In the genomic region with DNA sequence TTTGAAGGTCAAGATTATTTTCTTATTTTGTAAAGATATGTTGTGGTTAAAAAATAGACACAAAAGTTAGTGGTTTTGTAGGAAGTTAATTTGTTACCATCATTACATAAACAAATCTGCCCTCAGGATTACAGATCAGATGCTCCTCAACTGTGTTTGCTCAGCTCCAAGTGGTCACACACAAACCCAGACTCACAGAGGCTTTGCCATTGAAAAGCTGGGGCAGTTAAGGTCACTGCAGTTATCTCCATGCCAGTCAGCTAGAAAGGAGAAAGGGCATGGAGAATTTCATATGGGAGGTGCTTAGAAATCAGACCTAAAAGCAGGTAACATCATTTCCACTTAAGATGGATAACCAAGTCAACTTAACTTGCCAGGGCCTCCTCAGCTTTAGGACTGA, we compare ENCODE assay signal across 25 cellular contexts.
A peak's percentile ranks its signal among the peaks of the same experiment; 100 is the strongest.
DNase-seq lines count a peak whose midpoint lies in the region; ATAC-seq and TF ChIP-seq lines count a peak whose summit lies in the region.
"Had no signal": no experiment of that assay in that cellular context is flagged by ENCODE, and none has a peak within 500 bp of the region (broad histone marks: within the 10 kb centered on the region; RNA-seq: fewer than 3 reads in every experiment).

No MANE protein-coding gene starts in this region.

- H3K4me1 Mint-ChIP-seq in GM23338, result no peaks in the 10 kb centered on the region
- H3K4me1 Mint-ChIP-seq in type B pancreatic cell (ENCODE audit: unreplicated experiment), result peaks cover 6% of the 10 kb centered on the region
- H3K4me1 Mint-ChIP-seq: CD4-positive, CD25-positive, alpha-beta regulatory T cell had no signal

- no peak overlapping the region for H3K4me3 ChIP-seq in GM23338
- no peak overlapping the region for H3K4me3 ChIP-seq in OCI-LY1 (ENCODE audit: low read depth, low read length, poor library complexity, severe bottlenecking)
- H3K4me3 ChIP-seq: BLaER1, HAP-1, SJCRH30 had no signal

- no peaks in the 10 kb centered on the region for H3K9me3 ChIP-seq in OCI-LY1 (ENCODE audit: low read length)
- H3K9me3 ChIP-seq: HAP-1, SJCRH30 had no signal

- H3K27ac ChIP-seq in GM23338 (ENCODE audit: low read depth) (no peak overlapping the region), OCI-LY1 (ENCODE audit: low read depth, low read length, poor library complexity, severe bottlenecking) (no peak overlapping the region)
- H3K27ac ChIP-seq: BLaER1, SJCRH30 had no signal

- H4K20me1 ChIP-seq in GM23338 (replicated peaks; ENCODE audit: insufficient read depth) (no peaks in the 10 kb centered on the region), OCI-LY1 (ENCODE audit: insufficient read depth, low read length) (no peaks in the 10 kb centered on the region)
- H4K20me1 ChIP-seq: BLaER1 had no signal

- H3K27me3 Mint-ChIP-seq in GM23338 (ENCODE audit: insufficient read depth, low read depth, poor library complexity), result no peaks in the 10 kb centered on the region
- H3K27me3 Mint-ChIP-seq in type B pancreatic cell, result no peaks in the 10 kb centered on the region
- H3K27me3 Mint-ChIP-seq: CD4-positive, CD25-positive, alpha-beta regulatory T cell had no signal

- peak; percentile 34 for DNase-seq in NCI-H510A treated with DMSO at 0.1 percent for 48 hours (lab: John Stamatoyannopoulos, UW)
- no peak for DNase-seq in NCI-H510A (lab: John Stamatoyannopoulos, UW)
- DNase-seq in GM23338 (ENCODE audit: low spot score), result no peak
- no peak for DNase-seq in type B pancreatic cell (ENCODE audit: extremely low spot score, unreplicated experiment)
- no peak for DNase-seq in activated CD4-positive, alpha-beta T cell treated with anti-CD3 and anti-CD28 coated beads, Interleukin-2, amount 50 U/mL, for 4 hours
- DNase-seq in mesenteric fat pad (ENCODE audit: low spot score), result no peak
- DNase-seq: CD4-positive, CD25-positive, alpha-beta regulatory T cell; DMS79; EL; GF-D8; GOT3; HFFc6; KBM-7; MV-4-11; NCI-H1105; NCI-H1694 treated with DMSO at 0.1 percent for 48 hours; NCI-H2171 treated with DMSO at 0.1 percent for 48 hours; NCI-H345; NCI-H526 treated with DMSO at 0.1 percent for 48 hours; SJCRH30; T-helper 2 cell had no signal

- no peak for ATAC-seq in GM23338
- ATAC-seq: Panc1 had no signal

- H3K9ac ChIP-seq in OCI-LY1 (ENCODE audit: low read length), result no peak overlapping the region
- H3K9ac ChIP-seq: BLaER1 had no signal

- no peaks in the 10 kb centered on the region for H3K4me1 ChIP-seq in GM23338 (ENCODE audit: insufficient read depth)
- H3K4me1 ChIP-seq in OCI-LY1 (ENCODE audit: insufficient read depth, low read length, severe bottlenecking), result peaks cover 6% of the 10 kb centered on the region
- H3K4me1 ChIP-seq: HAP-1, SJCRH30 had no signal

- H3K36me3 ChIP-seq in GM23338 (ENCODE audit: insufficient read depth), result no peaks in the 10 kb centered on the region; the same call in 1 of the 2 replicates
- H3K36me3 ChIP-seq in OCI-LY1 (ENCODE audit: insufficient read depth, low read length), result no peaks in the 10 kb centered on the region
- H3K36me3 ChIP-seq: BLaER1, HAP-1, SJCRH30 had no signal

- H3K9me2 ChIP-seq in GM23338 (ENCODE audit: insufficient read depth) (no peaks in the 10 kb centered on the region), OCI-LY1 (ENCODE audit: low read depth, low read length) (no peaks in the 10 kb centered on the region)

- no peaks in the 10 kb centered on the region for H3K79me2 ChIP-seq in GM23338 (replicated peaks; ENCODE audit: insufficient read depth)
- no peaks in the 10 kb centered on the region for H3K79me2 ChIP-seq in OCI-LY1 (ENCODE audit: insufficient read depth, low read length)

- TF ChIP-seq CTCF in GM23338 (conservative IDR thresholded peaks at IDR 0.05; ENCODE audit: low read depth in 2 of 2) (no peak), OCI-LY1 (IDR thresholded peaks at IDR 0.05; ENCODE audit: low read length) (no peak), type B pancreatic cell (conservative IDR thresholded peaks at IDR 0.05) (no peak)

- H3K4me2 ChIP-seq in GM23338 (no peak overlapping the region), OCI-LY1 (ENCODE audit: low read length) (no peak overlapping the region)
- H3K4me2 ChIP-seq: BLaER1 had no signal

- peaks cover 21% of the 10 kb centered on the region for H3K9me3 Mint-ChIP-seq in GM23338
- H3K9me3 Mint-ChIP-seq in type B pancreatic cell, result no peaks in the 10 kb centered on the region

- H3K4me3 Mint-ChIP-seq in GM23338, result no peak overlapping the region
- no peak overlapping the region for H3K4me3 Mint-ChIP-seq in type B pancreatic cell
- H3K4me3 Mint-ChIP-seq: CD4-positive, CD25-positive, alpha-beta regulatory T cell; HFFc6 had no signal

- H3K27me3 ChIP-seq in GM23338 (ENCODE audit: insufficient read depth) (no peaks in the 10 kb centered on the region), OCI-LY1 (ENCODE audit: insufficient read depth, low read length) (no peaks in the 10 kb centered on the region)
- H3K27me3 ChIP-seq: BLaER1, SJCRH30 had no signal

- H2AFZ ChIP-seq in GM23338 (peak overlapping the region; percentile 57; the same call in 1 of the 2 replicates), OCI-LY1 (ENCODE audit: low read length) (peak overlapping the region; percentile 63; the same call in 1 of the 2 replicates)

- H3F3A ChIP-seq in GM23338 (replicated peaks; ENCODE audit: low read depth) (no peaks in the 10 kb centered on the region), OCI-LY1 (ENCODE audit: insufficient read depth, low read length) (no peaks in the 10 kb centered on the region)

- H3K36me3 Mint-ChIP-seq in GM23338 (ENCODE audit: low read depth) (peaks cover 15% of the 10 kb centered on the region; the same call in 2 of the 3 replicates), type B pancreatic cell (no peaks in the 10 kb centered on the region)
- H3K36me3 Mint-ChIP-seq: CD4-positive, CD25-positive, alpha-beta regulatory T cell had no signal

- H3K27ac Mint-ChIP-seq in GM23338 (no peak overlapping the region), type B pancreatic cell (peak overlapping the region; percentile 35)
- H3K27ac Mint-ChIP-seq: CD4-positive, CD25-positive, alpha-beta regulatory T cell; HFFc6 had no signal

TF ChIP-seq in GM23338, 12 proteins besides CTCF, POLR2A, EP300 and RAD21:
- TF ChIP-seq JUNB (IDR thresholded peaks at IDR 0.05; ENCODE audit: unreplicated experiment) (no peak), STAT1 (IDR thresholded peaks at IDR 0.05; ENCODE audit: unreplicated experiment) (no peak)
- TF ChIP-seq, protein P1, sequence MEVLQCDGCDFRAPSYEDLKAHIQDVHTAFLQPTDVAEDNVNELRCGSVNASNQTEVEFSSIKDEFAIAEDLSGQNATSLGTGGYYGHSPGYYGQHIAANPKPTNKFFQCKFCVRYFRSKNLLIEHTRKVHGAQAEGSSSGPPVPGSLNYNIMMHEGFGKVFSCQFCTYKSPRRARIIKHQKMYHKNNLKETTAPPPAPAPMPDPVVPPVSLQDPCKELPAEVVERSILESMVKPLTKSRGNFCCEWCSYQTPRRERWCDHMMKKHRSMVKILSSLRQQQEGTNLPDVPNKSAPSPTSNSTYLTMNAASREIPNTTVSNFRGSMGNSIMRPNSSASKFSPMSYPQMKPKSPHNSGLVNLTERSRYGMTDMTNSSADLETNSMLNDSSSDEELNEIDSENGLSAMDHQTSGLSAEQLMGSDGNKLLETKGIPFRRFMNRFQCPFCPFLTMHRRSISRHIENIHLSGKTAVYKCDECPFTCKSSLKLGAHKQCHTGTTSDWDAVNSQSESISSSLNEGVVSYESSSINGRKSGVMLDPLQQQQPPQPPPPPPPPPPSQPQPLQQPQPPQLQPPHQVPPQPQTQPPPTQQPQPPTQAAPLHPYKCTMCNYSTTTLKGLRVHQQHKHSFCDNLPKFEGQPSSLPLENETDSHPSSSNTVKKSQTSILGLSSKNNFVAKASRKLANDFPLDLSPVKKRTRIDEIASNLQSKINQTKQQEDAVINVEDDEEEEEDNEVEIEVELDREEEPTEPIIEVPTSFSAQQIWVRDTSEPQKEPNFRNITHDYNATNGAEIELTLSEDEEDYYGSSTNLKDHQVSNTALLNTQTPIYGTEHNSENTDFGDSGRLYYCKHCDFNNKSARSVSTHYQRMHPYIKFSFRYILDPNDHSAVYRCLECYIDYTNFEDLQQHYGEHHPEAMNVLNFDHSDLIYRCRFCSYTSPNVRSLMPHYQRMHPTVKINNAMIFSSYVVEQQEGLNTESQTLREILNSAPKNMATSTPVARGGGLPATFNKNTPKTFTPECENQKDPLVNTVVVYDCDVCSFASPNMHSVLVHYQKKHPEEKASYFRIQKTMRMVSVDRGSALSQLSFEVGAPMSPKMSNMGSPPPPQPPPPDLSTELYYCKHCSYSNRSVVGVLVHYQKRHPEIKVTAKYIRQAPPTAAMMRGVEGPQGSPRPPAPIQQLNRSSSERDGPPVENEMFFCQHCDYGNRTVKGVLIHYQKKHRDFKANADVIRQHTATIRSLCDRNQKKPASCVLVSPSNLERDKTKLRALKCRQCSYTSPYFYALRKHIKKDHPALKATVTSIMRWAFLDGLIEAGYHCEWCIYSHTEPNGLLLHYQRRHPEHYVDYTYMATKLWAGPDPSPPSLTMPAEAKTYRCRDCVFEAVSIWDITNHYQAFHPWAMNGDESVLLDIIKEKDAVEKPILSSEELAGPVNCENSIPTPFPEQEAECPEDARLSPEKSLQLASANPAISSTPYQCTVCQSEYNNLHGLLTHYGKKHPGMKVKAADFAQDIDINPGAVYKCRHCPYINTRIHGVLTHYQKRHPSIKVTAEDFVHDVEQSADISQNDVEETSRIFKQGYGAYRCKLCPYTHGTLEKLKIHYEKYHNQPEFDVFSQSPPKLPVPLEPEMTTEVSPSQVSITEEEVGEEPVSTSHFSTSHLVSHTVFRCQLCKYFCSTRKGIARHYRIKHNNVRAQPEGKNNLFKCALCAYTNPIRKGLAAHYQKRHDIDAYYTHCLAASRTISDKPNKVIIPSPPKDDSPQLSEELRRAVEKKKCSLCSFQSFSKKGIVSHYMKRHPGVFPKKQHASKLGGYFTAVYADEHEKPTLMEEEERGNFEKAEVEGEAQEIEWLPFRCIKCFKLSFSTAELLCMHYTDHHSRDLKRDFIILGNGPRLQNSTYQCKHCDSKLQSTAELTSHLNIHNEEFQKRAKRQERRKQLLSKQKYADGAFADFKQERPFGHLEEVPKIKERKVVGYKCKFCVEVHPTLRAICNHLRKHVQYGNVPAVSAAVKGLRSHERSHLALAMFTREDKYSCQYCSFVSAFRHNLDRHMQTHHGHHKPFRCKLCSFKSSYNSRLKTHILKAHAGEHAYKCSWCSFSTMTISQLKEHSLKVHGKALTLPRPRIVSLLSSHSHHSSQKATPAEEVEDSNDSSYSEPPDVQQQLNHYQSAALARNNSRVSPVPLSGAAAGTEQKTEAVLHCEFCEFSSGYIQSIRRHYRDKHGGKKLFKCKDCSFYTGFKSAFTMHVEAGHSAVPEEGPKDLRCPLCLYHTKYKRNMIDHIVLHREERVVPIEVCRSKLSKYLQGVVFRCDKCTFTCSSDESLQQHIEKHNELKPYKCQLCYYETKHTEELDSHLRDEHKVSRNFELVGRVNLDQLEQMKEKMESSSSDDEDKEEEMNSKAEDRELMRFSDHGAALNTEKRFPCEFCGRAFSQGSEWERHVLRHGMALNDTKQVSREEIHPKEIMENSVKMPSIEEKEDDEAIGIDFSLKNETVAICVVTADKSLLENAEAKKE (CRISPR knock-in tag; IDR thresholded peaks at IDR 0.05), result no peak
